In the genomic region with DNA sequence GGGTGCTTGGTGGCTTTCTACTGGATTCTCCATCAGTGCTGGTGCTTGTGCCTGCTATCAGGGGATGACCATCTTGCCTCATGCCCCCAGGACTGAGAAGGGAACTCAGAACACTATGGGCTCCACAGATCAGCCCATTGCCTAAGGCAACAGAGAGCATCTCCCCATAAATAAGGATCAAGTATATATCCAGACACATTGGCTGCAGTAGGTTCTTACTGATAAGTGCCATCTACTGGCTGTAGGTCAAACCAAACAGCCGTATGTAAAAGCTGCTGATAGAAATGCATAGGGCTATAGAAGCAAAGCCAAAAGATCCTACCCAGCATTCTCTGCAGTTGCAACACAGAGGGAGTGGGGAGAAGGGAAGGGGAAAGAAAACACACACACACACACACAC, we compare ENCODE assay signal across 8 cellular contexts.
A peak's percentile ranks its signal among the peaks of the same experiment; 100 is the strongest.
DNase-seq lines count a peak whose midpoint lies in the region; ATAC-seq and TF ChIP-seq lines count a peak whose summit lies in the region.

No MANE protein-coding gene starts in this region.

- no peak for TF ChIP-seq EP300 in ovary (IDR thresholded peaks at IDR 0.05)

- H3K36me3 ChIP-seq in right lobe of liver: no peaks in the 10 kb centered on the region
- H3K36me3 ChIP-seq in ovary: no peaks in the 10 kb centered on the region

- 29% methylated on average over 1 of the region's 1 CpG for WGBS in right lobe of liver (ENCODE audit: insufficient coverage, low coverage, low lambda C conversion rate, missing lambda C conversion rate)
- 67 to 81% (median 80%) methylated on average over 1 of the region's 1 CpG for WGBS in ovary, 3 donors

- no peak overlapping the region for H3K4me3 Mint-ChIP-seq in activated T-cell treated with anti-CD3 and anti-CD28 coated beads, Interleukin-2, amount 50 U/mL, for 72 hours
- no peak overlapping the region for H3K4me3 Mint-ChIP-seq in activated CD4-positive, alpha-beta T cell treated with anti-CD3 and anti-CD28 coated beads, Interleukin-2, amount 10 ng/mL, durations not matched to agents 7 days and 5 days
- H3K4me3 Mint-ChIP-seq in natural killer cell treated with Interleukin-12 subunit alpha and Interleukin-12 subunit beta and Interleukin-15 and Interleukin-18, amount 100 ng/mL, for 72 hours: no peak overlapping the region

- H3K4me3 ChIP-seq in right lobe of liver: no peak overlapping the region
- no peak overlapping the region for H3K4me3 ChIP-seq in ovary

- intact Hi-C loops in right lobe of liver (cut with DNase I): no loop called here
- intact Hi-C loops in ovary (cut with DNase I): no loop called here

- peak; percentile 58 for DNase-seq in RKO (ENCODE audit: low spot score)
- no peak for DNase-seq in right lobe of liver
- no peak for DNase-seq in activated T-cell treated with anti-CD3 and anti-CD28 coated beads, Interleukin-2, amount 50 U/mL, for 72 hours
- no peak for DNase-seq in activated CD4-positive, alpha-beta T cell treated with anti-CD3 and anti-CD28 coated beads, Interleukin-2, amount 10 ng/mL, durations not matched to agents 7 days and 5 days
- DNase-seq in ovary: no peak
- no peak for DNase-seq in natural killer cell treated with Interleukin-12 subunit alpha and Interleukin-12 subunit beta and Interleukin-15 and Interleukin-18, amount 100 ng/mL, for 72 hours (ENCODE audit: low spot score)

- H3K9me3 ChIP-seq in right lobe of liver (no peaks in the 10 kb centered on the region), ovary (no peaks in the 10 kb centered on the region)

- no peaks in the 10 kb centered on the region for H3K4me1 Mint-ChIP-seq in activated T-cell treated with anti-CD3 and anti-CD28 coated beads, Interleukin-2, amount 50 U/mL, for 72 hours (ENCODE audit: low read depth)
- no peaks in the 10 kb centered on the region for H3K4me1 Mint-ChIP-seq in activated CD4-positive, alpha-beta T cell treated with anti-CD3 and anti-CD28 coated beads, Interleukin-2, amount 10 ng/mL, durations not matched to agents 7 days and 5 days
- no peaks in the 10 kb centered on the region for H3K4me1 Mint-ChIP-seq in natural killer cell treated with Interleukin-12 subunit alpha and Interleukin-12 subunit beta and Interleukin-15 and Interleukin-18, amount 100 ng/mL, for 72 hours (ENCODE audit: low read depth in 2 of 2)

- H3K9me3 Mint-ChIP-seq in activated T-cell treated with anti-CD3 and anti-CD28 coated beads, Interleukin-2, amount 50 U/mL, for 72 hours: peaks cover 1 to 2% of the 10 kb centered on the region in 2 donors
- H3K9me3 Mint-ChIP-seq in activated CD4-positive, alpha-beta T cell treated with anti-CD3 and anti-CD28 coated beads, Interleukin-2, amount 10 ng/mL, durations not matched to agents 7 days and 5 days: no peaks in the 10 kb centered on the region
- peaks cover 6% of the 10 kb centered on the region for H3K9me3 Mint-ChIP-seq in natural killer cell treated with Interleukin-12 subunit alpha and Interleukin-12 subunit beta and Interleukin-15 and Interleukin-18, amount 100 ng/mL, for 72 hours

- CTCF ChIA-PET in activated CD4-positive, alpha-beta T cell treated with anti-CD3 and anti-CD28 coated beads, Interleukin-2, amount 10 ng/mL, durations not matched to agents 7 days and 5 days (lab: Charles Lee): no interaction called here

- TF ChIP-seq CTCF in right lobe of liver (IDR thresholded peaks at IDR 0.05) (peak in 2 of 4 donors; percentile 13 to 26), ovary (IDR thresholded peaks at IDR 0.05) (no peak)

- H3K27me3 ChIP-seq in right lobe of liver: no peaks in the 10 kb centered on the region
- no peaks in the 10 kb centered on the region for H3K27me3 ChIP-seq in ovary

- TF ChIP-seq POLR2A in right lobe of liver (IDR thresholded peaks at IDR 0.05): no peak
- no peak for TF ChIP-seq POLR2A in ovary (IDR thresholded peaks at IDR 0.05)

- H3K27ac ChIP-seq in right lobe of liver: no peak overlapping the region
- no peak overlapping the region for H3K27ac ChIP-seq in ovary

- H3K27me3 Mint-ChIP-seq in activated T-cell treated with anti-CD3 and anti-CD28 coated beads, Interleukin-2, amount 50 U/mL, for 72 hours (ENCODE audit: low read depth): peaks cover 7% of the 10 kb centered on the region
- no peaks in the 10 kb centered on the region for H3K27me3 Mint-ChIP-seq in activated CD4-positive, alpha-beta T cell treated with anti-CD3 and anti-CD28 coated beads, Interleukin-2, amount 10 ng/mL, durations not matched to agents 7 days and 5 days
- H3K27me3 Mint-ChIP-seq in natural killer cell treated with Interleukin-12 subunit alpha and Interleukin-12 subunit beta and Interleukin-15 and Interleukin-18, amount 100 ng/mL, for 72 hours: no peaks in the 10 kb centered on the region

- POLR2A ChIA-PET in activated CD4-positive, alpha-beta T cell treated with anti-CD3 and anti-CD28 coated beads, Interleukin-2, amount 10 ng/mL, durations not matched to agents 7 days and 5 days (lab: Charles Lee): no interaction called here

- no peaks in the 10 kb centered on the region for H3K36me3 Mint-ChIP-seq in activated T-cell treated with anti-CD3 and anti-CD28 coated beads, Interleukin-2, amount 50 U/mL, for 72 hours (ENCODE audit: insufficient read depth in 2 of 2)
- no peaks in the 10 kb centered on the region for H3K36me3 Mint-ChIP-seq in activated CD4-positive, alpha-beta T cell treated with anti-CD3 and anti-CD28 coated beads, Interleukin-2, amount 10 ng/mL, durations not matched to agents 7 days and 5 days (ENCODE audit: low read depth)
- no peaks in the 10 kb centered on the region for H3K36me3 Mint-ChIP-seq in natural killer cell treated with Interleukin-12 subunit alpha and Interleukin-12 subunit beta and Interleukin-15 and Interleukin-18, amount 100 ng/mL, for 72 hours

- peak; percentile 69 for ATAC-seq in GM18517 (IDR thresholded peaks at IDR 0.05; ENCODE audit: unreplicated experiment)
- ATAC-seq in HG02610 (IDR thresholded peaks at IDR 0.05; ENCODE audit: unreplicated experiment): peak; percentile 63
- ATAC-seq in right lobe of liver: peak; percentile 36 to 61 (median 44)
- ATAC-seq in activated T-cell treated with anti-CD3 and anti-CD28 coated beads, Interleukin-2, amount 50 U/mL, for 72 hours (replicated peaks in 1 of 2): no peak
- ATAC-seq in natural killer cell treated with Interleukin-12 subunit alpha and Interleukin-12 subunit beta and Interleukin-15 and Interleukin-18, amount 100 ng/mL, for 72 hours: no peak

- H3K27ac Mint-ChIP-seq in activated T-cell treated with anti-CD3 and anti-CD28 coated beads, Interleukin-2, amount 50 U/mL, for 72 hours: no peak overlapping the region
- H3K27ac Mint-ChIP-seq in activated CD4-positive, alpha-beta T cell treated with anti-CD3 and anti-CD28 coated beads, Interleukin-2, amount 10 ng/mL, durations not matched to agents 7 days and 5 days: no peak overlapping the region
- no peak overlapping the region for H3K27ac Mint-ChIP-seq in natural killer cell treated with Interleukin-12 subunit alpha and Interleukin-12 subunit beta and Interleukin-15 and Interleukin-18, amount 100 ng/mL, for 72 hours

- peaks cover 0 to 11% (median 0%) of the 10 kb centered on the region in 4 donors for H3K4me1 ChIP-seq in right lobe of liver
- peaks cover 4% of the 10 kb centered on the region for H3K4me1 ChIP-seq in ovary (ENCODE audit: insufficient read depth)

Comparison
In these comparisons a context has a peak if more than half of its experiments do, and no peak if none do; other contexts are left out.
1. ATAC-seq: peak in GM18517 (single experiment), HG02610 (single experiment) and right lobe of liver (4 of 4); none in activated T-cell treated with anti-CD3 and anti-CD28 coated beads, Interleukin-2, amount 50 U/mL, for 72 hours (0 of 2) and natural killer cell treated with Interleukin-12 subunit alpha and Interleukin-12 subunit beta and Interleukin-15 and Interleukin-18, amount 100 ng/mL, for 72 hours (0 of 2).